In genomic region chr20:55253765-55254164, GRCh38 we compare ENCODE assay signal across 28 cellular contexts.
DNase-seq lines count a peak whose midpoint lies in the region; ATAC-seq and TF ChIP-seq lines count a peak whose summit lies in the region.
"Had no signal": no experiment of that assay in that cellular context is flagged by ENCODE, and none has a peak within 500 bp of the region (broad histone marks: within the 10 kb centered on the region; RNA-seq: fewer than 3 reads in every experiment).

No MANE protein-coding gene starts in this region.

- DNase-seq in Right ventricle myocardium superior (no peak), right atrium auricular region (ENCODE audit: low spot score) (no peak), left cardiac atrium (no peak), amygdala (lab: John Stamatoyannopoulos, UW) (no peak), esophagus muscularis mucosa (ENCODE audit: extremely low spot score) (no peak), NCI-H1417 (lab: John Stamatoyannopoulos, UW) (no peak)
- DNase-seq in stimulated activated CD4-positive, alpha-beta T cell treated with anti-CD3 and anti-CD28 coated beads, Interleukin-2, amount 100 ng/mL, for 24 hours = no peak
- DNase-seq: activated CD4-positive, alpha-beta memory T cell treated with anti-CD3 and anti-CD28 coated beads for 36 hours; activated naive CD8-positive, alpha-beta T cell treated with anti-CD3 and anti-CD28 coated beads, Interleukin-2, amount 10 ng/mL, durations not matched to agents 7 days and 5 days; CD8-positive, alpha-beta memory T cell; cortex of kidney; endodermal cell; esophagus squamous epithelium; GM23248; MG63; NCI-H146; NCI-H524; NK-92 treated with Interleukin-12 subunit alpha and Interleukin-12 subunit beta, amount 100 ng/mL, for 24 hours; PC-9; SHP77 treated with DMSO at 0.1 percent for 48 hours; sigmoid colon had no signal

- H3K36me3 ChIP-seq in right atrium auricular region = no peaks in the 10 kb centered on the region
- no peaks in the 10 kb centered on the region for H3K36me3 ChIP-seq in esophagus muscularis mucosa
- H3K36me3 ChIP-seq: breast epithelium, esophagus squamous epithelium, MG63, sigmoid colon had no signal

- H3K27ac ChIP-seq in right atrium auricular region (peak overlapping the region in 1 of 2 donors; percentile 67), esophagus muscularis mucosa (replicated peaks in 1 of 4) (peak overlapping the region in 1 of 4 donors; percentile 47)
- H3K27ac ChIP-seq: A549, breast epithelium, esophagus squamous epithelium, GM23248, parathyroid adenoma, PC-9 had no signal

- peaks cover 4% of the 10 kb centered on the region for H3K27me3 Mint-ChIP-seq in nephron (ENCODE audit: low read depth)
- H3K27me3 Mint-ChIP-seq: activated CD4-positive, alpha-beta memory T cell treated with anti-CD3 and anti-CD28 coated beads for 36 hours; activated naive CD8-positive, alpha-beta T cell treated with anti-CD3 and anti-CD28 coated beads, Interleukin-2, amount 10 ng/mL, durations not matched to agents 7 days and 5 days; B cell; CD8-positive, alpha-beta memory T cell; natural killer cell treated with Interleukin-12 subunit alpha and Interleukin-12 subunit beta and Interleukin-15 and Interleukin-18, amount 100 ng/mL, for 72 hours had no signal

- H3K9me3 Mint-ChIP-seq in nephron = no peaks in the 10 kb centered on the region
- H3K9me3 Mint-ChIP-seq: type B pancreatic cell had no signal

- no peak for TF ChIP-seq POLR2A in esophagus muscularis mucosa (IDR thresholded peaks at IDR 0.05; ENCODE audit: low read depth)

- peak overlapping the region in 2 of 3 experiments; percentile 64 to 93 for H3K27ac Mint-ChIP-seq in nephron
- H3K27ac Mint-ChIP-seq: activated CD4-positive, alpha-beta memory T cell treated with anti-CD3 and anti-CD28 coated beads for 36 hours; activated naive CD8-positive, alpha-beta T cell treated with anti-CD3 and anti-CD28 coated beads, Interleukin-2, amount 10 ng/mL, durations not matched to agents 7 days and 5 days; B cell; CD8-positive, alpha-beta memory T cell; endodermal cell; natural killer cell treated with Interleukin-12 subunit alpha and Interleukin-12 subunit beta and Interleukin-15 and Interleukin-18, amount 100 ng/mL, for 72 hours; type B pancreatic cell had no signal

- TF ChIP-seq EP300 in esophagus muscularis mucosa (IDR thresholded peaks at IDR 0.05) = no peak

- no peaks in the 10 kb centered on the region for H3K36me3 Mint-ChIP-seq in nephron (ENCODE audit: low read depth)
- H3K36me3 Mint-ChIP-seq: activated CD4-positive, alpha-beta memory T cell treated with anti-CD3 and anti-CD28 coated beads for 36 hours; activated naive CD8-positive, alpha-beta T cell treated with anti-CD3 and anti-CD28 coated beads, Interleukin-2, amount 10 ng/mL, durations not matched to agents 7 days and 5 days; CD8-positive, alpha-beta memory T cell; natural killer cell treated with Interleukin-12 subunit alpha and Interleukin-12 subunit beta and Interleukin-15 and Interleukin-18, amount 100 ng/mL, for 72 hours; type B pancreatic cell had no signal

- intact Hi-C loops in Right ventricle myocardium superior (cut with DNase I) = no loop called here
- intact Hi-C loops in left cardiac atrium (cut with DNase I) = no loop called here
- intact Hi-C loops in esophagus muscularis mucosa (cut with DNase I) = no loop called here

- H3K9me3 ChIP-seq in right atrium auricular region (no peaks in the 10 kb centered on the region), esophagus muscularis mucosa (no peaks in the 10 kb centered on the region)
- H3K9me3 ChIP-seq: A549, breast epithelium, esophagus squamous epithelium, MG63, sigmoid colon had no signal

- H3K4me3 ChIP-seq in right atrium auricular region (no peak overlapping the region), esophagus muscularis mucosa (no peak overlapping the region)
- H3K4me3 ChIP-seq: A549, breast epithelium, esophagus squamous epithelium, GM23248, MG63, PC-9, sigmoid colon had no signal

- H3K27me3 ChIP-seq in right atrium auricular region (no peaks in the 10 kb centered on the region), esophagus muscularis mucosa (no peaks in the 10 kb centered on the region)
- H3K27me3 ChIP-seq: breast epithelium, esophagus squamous epithelium, MG63, sigmoid colon had no signal

- H3K4me3 Mint-ChIP-seq in nephron = peak overlapping the region in 1 of 3 experiments; percentile 39
- H3K4me3 Mint-ChIP-seq: activated CD4-positive, alpha-beta memory T cell treated with anti-CD3 and anti-CD28 coated beads for 36 hours; activated naive CD8-positive, alpha-beta T cell treated with anti-CD3 and anti-CD28 coated beads, Interleukin-2, amount 10 ng/mL, durations not matched to agents 7 days and 5 days; B cell; CD8-positive, alpha-beta memory T cell; endodermal cell; natural killer cell treated with Interleukin-12 subunit alpha and Interleukin-12 subunit beta and Interleukin-15 and Interleukin-18, amount 100 ng/mL, for 72 hours; type B pancreatic cell had no signal

- H3K4me1 ChIP-seq in right atrium auricular region = peaks cover 0 to 31% of the 10 kb centered on the region in 2 donors
- peaks cover 23 to 32% (median 26%) of the 10 kb centered on the region in 4 donors for H3K4me1 ChIP-seq in esophagus muscularis mucosa
- H3K4me1 ChIP-seq: A549, breast epithelium, parathyroid adenoma had no signal

- TF ChIP-seq CTCF in right atrium auricular region (IDR thresholded peaks at IDR 0.05) (no peak), nephron (IDR thresholded peaks at IDR 0.05; ENCODE audit: unreplicated experiment in 3 of 3) (no peak), esophagus muscularis mucosa (IDR thresholded peaks at IDR 0.05) (no peak)

- 18% methylated on average over 1 of the region's 1 CpG for WGBS in esophagus muscularis mucosa

- peaks cover 14% of the 10 kb centered on the region for H3K4me1 Mint-ChIP-seq in nephron
- H3K4me1 Mint-ChIP-seq: activated naive CD8-positive, alpha-beta T cell treated with anti-CD3 and anti-CD28 coated beads, Interleukin-2, amount 10 ng/mL, durations not matched to agents 7 days and 5 days; B cell; CD8-positive, alpha-beta memory T cell had no signal

- peak; percentile 94 for ATAC-seq in Right ventricle myocardium superior (ENCODE audit: poor library complexity)
- ATAC-seq in left cardiac atrium = peak; percentile 97 to 99
- ATAC-seq: A549; natural killer cell treated with Interleukin-12 subunit alpha and Interleukin-12 subunit beta and Interleukin-15 and Interleukin-18, amount 100 ng/mL, for 72 hours had no signal
